ENCODE assay signal across 15 cellular contexts in the genomic region with DNA sequence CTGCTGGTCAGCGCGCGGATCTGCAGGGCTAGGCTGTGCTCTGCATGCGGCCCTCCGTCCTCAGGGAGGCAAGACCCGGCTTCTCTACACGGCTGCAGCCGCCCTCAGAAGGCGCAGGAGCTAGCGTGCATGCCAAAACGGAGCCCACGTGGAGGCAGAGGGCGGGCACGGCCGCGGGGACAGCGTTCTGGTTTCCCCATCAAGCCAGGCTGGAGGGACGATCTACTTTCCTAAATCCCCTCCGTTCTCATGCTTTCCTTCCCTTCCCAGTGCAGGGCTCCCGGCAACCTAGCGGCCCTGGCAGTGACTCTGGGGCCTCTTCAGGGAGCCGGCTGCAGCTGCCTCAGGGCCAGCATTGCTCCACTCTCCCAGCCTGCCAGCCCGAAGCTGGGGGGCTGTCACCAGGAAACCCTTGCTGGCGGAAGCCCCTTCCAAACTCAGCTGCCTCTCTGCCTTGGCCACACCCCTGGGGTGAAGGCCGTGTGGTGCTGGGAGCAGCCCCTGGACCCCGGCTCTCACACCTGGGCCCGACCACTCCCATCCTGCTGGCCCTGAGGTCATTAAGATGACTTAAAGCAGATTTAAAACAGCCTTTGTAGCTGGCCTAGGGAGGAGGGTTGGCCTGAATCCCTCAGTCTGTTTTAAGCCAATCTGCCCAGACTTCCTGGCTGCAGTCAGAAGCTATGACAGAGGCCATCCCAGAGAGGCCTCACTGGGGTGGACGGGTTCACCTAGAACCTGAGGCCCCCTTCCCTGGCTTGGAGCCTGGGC.
A peak's percentile ranks its signal among the peaks of the same experiment; 100 is the strongest.
DNase-seq lines count a peak whose midpoint lies in the region; ATAC-seq and TF ChIP-seq lines count a peak whose summit lies in the region.
"Had no signal": no experiment of that assay in that cellular context is flagged by ENCODE, and none has a peak within 500 bp of the region (broad histone marks: within the 10 kb centered on the region; RNA-seq: fewer than 3 reads in every experiment).

No MANE protein-coding gene starts in this region.

- H3K9me3 Mint-ChIP-seq in nephron: no peaks in the 10 kb centered on the region
- H3K9me3 Mint-ChIP-seq: brain, naive B cell had no signal

- H3K27me3 Mint-ChIP-seq in nephron (ENCODE audit: low read depth): no peaks in the 10 kb centered on the region
- H3K27me3 Mint-ChIP-seq: brain, naive B cell had no signal

- DNase-seq in RWPE2 (ENCODE audit: low spot score) (no peak), foreskin fibroblast (peak; percentile 33 to 67)
- DNase-seq in activated CD4-positive, CD25-positive, alpha-beta regulatory T cell (lab: John Stamatoyannopoulos, UW): no peak
- no peak for DNase-seq in activated naive CD4-positive, alpha-beta T cell treated with Interleukin-2 at 50 U/mL for 16 hours
- DNase-seq: BE2C, GF-D8, naive B cell, RPMI8226 had no signal

- H3K4me2 ChIP-seq in BLaER1: peak overlapping the region; percentile 93

- TF ChIP-seq CTCF in RWPE2 (IDR thresholded peaks at IDR 0.05; ENCODE audit: poor library complexity, severe bottlenecking) (no peak), foreskin fibroblast (IDR thresholded peaks at IDR 0.05; ENCODE audit: low read depth, low read length) (no peak), nephron (IDR thresholded peaks at IDR 0.05; ENCODE audit: unreplicated experiment in 3 of 3) (no peak)

- H4K20me1 ChIP-seq in BLaER1: no peaks in the 10 kb centered on the region

- ATAC-seq in RWPE2 (ENCODE audit: low read depth) (0 out of 3 replicates have a peak, but pooled peaks have one; percentile 14), GM19328 (IDR thresholded peaks at IDR 0.05; ENCODE audit: unreplicated experiment) (no peak), HG02642 (IDR thresholded peaks at IDR 0.05; ENCODE audit: poor library complexity, unreplicated experiment) (no peak)

- H3K4me3 ChIP-seq in BLaER1 (peak overlapping the region; percentile 68), RWPE2 (ENCODE audit: severe bottlenecking) (no peak overlapping the region), foreskin fibroblast (ENCODE audit: low read depth in 1 of 2, low read length in 2 of 2) (no peak overlapping the region)
- H3K4me3 ChIP-seq: skin epidermis had no signal

- H3K36me3 ChIP-seq in BLaER1 (peaks cover 42% of the 10 kb centered on the region), RWPE2 (ENCODE audit: low read depth) (peaks cover 9% of the 10 kb centered on the region; the same call in 1 of the 2 replicates)

- H3K4me1 ChIP-seq in BLaER1 (peaks cover 63% of the 10 kb centered on the region), RWPE2 (ENCODE audit: insufficient read depth, poor library complexity, severe bottlenecking) (no peaks in the 10 kb centered on the region)
- H3K4me1 ChIP-seq: BE2C had no signal

- H3K4me1 Mint-ChIP-seq in nephron: peaks cover 27% of the 10 kb centered on the region

- H3K27ac Mint-ChIP-seq in nephron: peak overlapping the region; percentile 41 to 90 (median 67)

- peaks cover 21% of the 10 kb centered on the region for H3K36me3 Mint-ChIP-seq in nephron (ENCODE audit: low read depth)

- H3K9me3 ChIP-seq in BLaER1: no peaks in the 10 kb centered on the region
- H3K9me3 ChIP-seq in RWPE2 (ENCODE audit: severe bottlenecking): no peaks in the 10 kb centered on the region
- H3K9me3 ChIP-seq: BE2C had no signal

- H3K9ac ChIP-seq in BLaER1: peak overlapping the region; percentile 63

- no peak overlapping the region for H3K4me3 Mint-ChIP-seq in nephron

- H3K27ac ChIP-seq in BLaER1 (peak overlapping the region; percentile 78), RWPE2 (ENCODE audit: poor library complexity, severe bottlenecking) (no peak overlapping the region)
- H3K27ac ChIP-seq: HL-60 had no signal

- H3K27me3 ChIP-seq in BLaER1: no peaks in the 10 kb centered on the region
- no peaks in the 10 kb centered on the region for H3K27me3 ChIP-seq in RWPE2 (ENCODE audit: insufficient read depth, poor library complexity, severe bottlenecking)
- H3K27me3 ChIP-seq: BE2C had no signal

Comparison
In these comparisons a context has a peak if more than half of its experiments do, and no peak if none do; other contexts are left out.
1. DNase-seq: peak in foreskin fibroblast (2 of 2); none in RWPE2 (single experiment), activated CD4-positive, CD25-positive, alpha-beta regulatory T cell (0 of 4) and activated naive CD4-positive, alpha-beta T cell treated with Interleukin-2 at 50 U/mL for 16 hours (single experiment).